ENCODE assay signal across 16 cellular contexts in genomic region chr1:223023863-223024262, GRCh38.
DNase-seq lines count a peak whose midpoint lies in the region; ATAC-seq and TF ChIP-seq lines count a peak whose summit lies in the region.
"Had no signal": no experiment of that assay in that cellular context is flagged by ENCODE, and none has a peak within 500 bp of the region (broad histone marks: within the 10 kb centered on the region; RNA-seq: fewer than 3 reads in every experiment).

No MANE protein-coding gene starts in this region.

- intact Hi-C loops in left ventricle myocardium inferior (cut with micrococcal nuclease): no loop called here
- intact Hi-C loops in left cardiac atrium (cut with DNase I): no loop called here

- DNase-seq in left ventricle myocardium inferior: no peak
- DNase-seq in left cardiac atrium: no peak
- no peak for DNase-seq in endodermal cell
- DNase-seq in DMS79 treated with DMSO at 0.1 percent for 48 hours (lab: John Stamatoyannopoulos, UW): no peak
- no peak for DNase-seq in SKM-1 treated with dmso at 0.1 percent for 144 hours (lab: John Stamatoyannopoulos, UW; ENCODE audit: unreplicated experiment)
- DNase-seq: C1 segment of cervical spinal cord, DMS153, HFFc6, Kasumi-1, NCI-H1930, NCI-H446 treated with DMSO at 0.1 percent for 48 hours, NCI-H748 treated with DMSO at 0.1 percent for 48 hours, PC-9 had no signal

- H3K36me3 Mint-ChIP-seq in endodermal cell (ENCODE audit: low read depth): peaks cover 48% of the 10 kb centered on the region

- H3K4me3 Mint-ChIP-seq in endodermal cell: peak overlapping the region; percentile 44
- H3K4me3 Mint-ChIP-seq: HFFc6 had no signal

- 54 to 62% methylated on average over 5 to 7 of the region's 7 CpGs for WGBS in endodermal cell (ENCODE audit: insufficient coverage in 1 of 2, insufficient read length in 1 of 2), 2 experiments

- H3K36me3 ChIP-seq in left ventricle myocardium inferior: no peaks in the 10 kb centered on the region
- H3K36me3 ChIP-seq in endodermal cell (ENCODE audit: control insufficient read depth, insufficient read depth, low read length): peaks cover 44% of the 10 kb centered on the region
- H3K36me3 ChIP-seq in iPS-20b (ENCODE audit: insufficient read depth, low read depth, low read length): peaks cover 53% of the 10 kb centered on the region

- peaks cover 6% of the 10 kb centered on the region for H3K9me3 Mint-ChIP-seq in endodermal cell
- H3K9me3 Mint-ChIP-seq: HFFc6 had no signal

- H3K27me3 ChIP-seq in left ventricle myocardium inferior (ENCODE audit: low read depth) (no peaks in the 10 kb centered on the region), endodermal cell (ENCODE audit: control insufficient read depth, insufficient read depth, low read length, poor library complexity, severe bottlenecking) (no peaks in the 10 kb centered on the region), iPS-20b (ENCODE audit: insufficient read depth, low read length) (no peaks in the 10 kb centered on the region)

- peak overlapping the region; percentile 85 for H3K27ac Mint-ChIP-seq in endodermal cell
- H3K27ac Mint-ChIP-seq: HFFc6 had no signal

- peak overlapping the region; percentile 86 for H3K27ac ChIP-seq in left ventricle myocardium inferior (replicated peaks)
- H3K27ac ChIP-seq in endodermal cell (ENCODE audit: low read depth, low read length): peak overlapping the region; percentile 93
- H3K27ac ChIP-seq in iPS-20b (ENCODE audit: low read length): peak overlapping the region; percentile 88
- H3K27ac ChIP-seq: PC-9 had no signal

- no peaks in the 10 kb centered on the region for H3K27me3 Mint-ChIP-seq in endodermal cell (ENCODE audit: insufficient read depth)

- no peaks in the 10 kb centered on the region for H3K9me3 ChIP-seq in left ventricle myocardium inferior (replicated peaks)
- H3K9me3 ChIP-seq in endodermal cell (ENCODE audit: control insufficient read depth, low read length): no peaks in the 10 kb centered on the region
- no peaks in the 10 kb centered on the region for H3K9me3 ChIP-seq in iPS-20b (ENCODE audit: insufficient read depth, low read depth, low read length)

- no peak overlapping the region for H3K9ac ChIP-seq in endodermal cell (ENCODE audit: extremely low read depth, low read length, poor library complexity, severe bottlenecking)
- H3K9ac ChIP-seq in iPS-20b (ENCODE audit: low read depth, low read length): peak overlapping the region; percentile 59

- ATAC-seq in left cardiac atrium (no peak), HG03175 (IDR thresholded peaks at IDR 0.05; ENCODE audit: unreplicated experiment) (no peak), HG03460 (IDR thresholded peaks at IDR 0.05; ENCODE audit: unreplicated experiment) (no peak)

- TF ChIP-seq CTCF in left ventricle myocardium inferior (IDR thresholded peaks at IDR 0.05; ENCODE audit: borderline replicate concordance) (no peak), endodermal cell (conservative IDR thresholded peaks at IDR 0.05) (no peak)

- H3K4me1 ChIP-seq in left ventricle myocardium inferior: peaks cover 30% of the 10 kb centered on the region
- peaks cover 29% of the 10 kb centered on the region for H3K4me1 ChIP-seq in endodermal cell (ENCODE audit: control insufficient read depth, insufficient read depth, low read length)
- peaks cover 26% of the 10 kb centered on the region for H3K4me1 ChIP-seq in iPS-20b (ENCODE audit: insufficient read depth, low read length)

- H3K4me1 Mint-ChIP-seq in endodermal cell: peaks cover 53% of the 10 kb centered on the region

- H3K4me3 ChIP-seq in left ventricle myocardium inferior (no peak overlapping the region), endodermal cell (ENCODE audit: low read length) (peak overlapping the region; percentile 75), iPS-20b (ENCODE audit: low read length) (peak overlapping the region; percentile 53)
- H3K4me3 ChIP-seq: PC-9 had no signal
